ENCODE assay signal across 20 cellular contexts in genomic region chr22:34102633-34103032, GRCh38.
A peak's percentile ranks its signal among the peaks of the same experiment; 100 is the strongest.
DNase-seq lines count a peak whose midpoint lies in the region; ATAC-seq, FAIRE-seq and TF ChIP-seq lines count a peak whose summit lies in the region.
"Had no signal": no experiment of that assay in that cellular context is flagged by ENCODE, and none has a peak within 500 bp of the region (broad histone marks: within the 10 kb centered on the region; RNA-seq: fewer than 3 reads in every experiment).

No MANE protein-coding gene starts in this region.

- intact Hi-C loops in HepG2 (cut with micrococcal nuclease; ENCODE audit: unreplicated experiment) (no loop called here), right lobe of liver (cut with DNase I) (loop anchor here in 1 of 2 donors (10.0 kb wide), 1 partner anchor 168 kb away; no protein-coding TSS in a partner anchor)

- ATAC-seq in HepG2 (no peak), right lobe of liver (no peak), GM19023 (IDR thresholded peaks at IDR 0.05; ENCODE audit: unreplicated experiment) (no peak), GM21529 (IDR thresholded peaks at IDR 0.05; ENCODE audit: unreplicated experiment) (no peak)
- ATAC-seq: Right ventricle myocardium inferior had no signal

- no peak overlapping the region for H3K14ac ChIP-seq in H1 (ENCODE audit: insufficient read length)

- no peak overlapping the region for H2BK12ac ChIP-seq in H1 (ENCODE audit: low read depth, low read length)

- WGBS in HepG2 (ENCODE audit: low lambda C conversion rate), result 40% methylated on average over 2 of the region's 5 CpGs
- 43% methylated on average over 2 of the region's 5 CpGs for WGBS in right lobe of liver (ENCODE audit: insufficient coverage, low coverage, low lambda C conversion rate, missing lambda C conversion rate)
- WGBS in H1 (ENCODE audit: extremely low coverage in 1 of 2, insufficient coverage in 1 of 2, insufficient read length in 1 of 2, insufficient replicate concordance in 2 of 2, low coverage in 1 of 2, low lambda C conversion rate in 2 of 2, missing lambda C conversion rate in 1 of 2), 2 experiments, result 77% methylated on average over 2 of the region's 5 CpGs; no CpG with 5 or more reads in 1 of the 2 experiments
- 70 to 76% (median 74%) methylated on average over 5 of the region's 5 CpGs for WGBS in small intestine, 3 donors

- H4K5ac ChIP-seq in H1 (ENCODE audit: insufficient read length, low read depth, low read length), result no peak overlapping the region

- no peaks in the 10 kb centered on the region for H3K36me3 ChIP-seq in HepG2 (replicated peaks in 1 of 2; ENCODE audit: control insufficient read depth in 1 of 2, insufficient read depth in 2 of 2, low read length in 2 of 2)
- no peaks in the 10 kb centered on the region for H3K36me3 ChIP-seq in right lobe of liver
- H3K36me3 ChIP-seq in H1 (ENCODE audit: control insufficient read depth in 2 of 4, insufficient read depth in 4 of 4, low read length in 3 of 4), result no peaks in the 10 kb centered on the region
- H3K36me3 ChIP-seq in small intestine (ENCODE audit: control insufficient read depth in 2 of 2, insufficient read depth in 2 of 2, low read length in 2 of 2), result no peaks in the 10 kb centered on the region
- H3K36me3 ChIP-seq: BLaER1 treated with 17β-estradiol and CSF1 and Interleukin-3, amounts not matched to agents 10 nM and 100 nM had no signal

- TF ChIP-seq RAD21 in HepG2 (CRISPR knock-in tag; IDR thresholded peaks at IDR 0.05), result no peak
- TF ChIP-seq RAD21 in H1 (IDR thresholded peaks at IDR 0.05 in 1 of 2, conservative IDR thresholded peaks at IDR 0.05 in 1 of 2; ENCODE audit: low read depth in 2 of 2, low read length in 2 of 2), result no peak

- no peak for FAIRE-seq in HepG2 (lab: Jason Lieb, UNC)
- no peak for FAIRE-seq in H1 (lab: Jason Lieb, UNC)
- FAIRE-seq in small intestine (lab: Jason Lieb, UNC), result no peak
- FAIRE-seq: D721Med had no signal

- no peak overlapping the region for H3K27ac ChIP-seq in HepG2 (ENCODE audit: extremely low read length, insufficient read depth, low read length)
- no peak overlapping the region for H3K27ac ChIP-seq in right lobe of liver
- H3K27ac ChIP-seq in H1 (ENCODE audit: low read depth, low read length), result no peak overlapping the region
- no peak overlapping the region for H3K27ac ChIP-seq in small intestine (ENCODE audit: low read depth in 1 of 2, low read length in 1 of 2)
- H3K27ac ChIP-seq: 22Rv1; BLaER1 treated with 17β-estradiol and CSF1 and Interleukin-3, amounts not matched to agents 10 nM and 100 nM; SK-N-MC had no signal

- POLR2A ChIA-PET in HepG2 (lab: Yijun Ruan, JAX), result no interaction called here
- POLR2A ChIA-PET in H1 (lab: Charles Lee; ENCODE audit: partially characterized antibody), result no interaction called here

- H2AK5ac ChIP-seq in H1 (ENCODE audit: low read depth, low read length), result no peak overlapping the region

- H2AFZ ChIP-seq in HepG2 (ENCODE audit: low read length), result no peak overlapping the region
- no peak overlapping the region for H2AFZ ChIP-seq in H1 (ENCODE audit: low read length)

- H3K4me3 ChIP-seq in HepG2 (replicated peaks in 1 of 3; ENCODE audit: insufficient read depth in 1 of 3, low read depth in 2 of 3, low read length in 3 of 3) (no peak overlapping the region), right lobe of liver (no peak overlapping the region), H1 (ENCODE audit: extremely low read depth in 1 of 4, insufficient read depth in 2 of 4, low read depth in 3 of 4, low read length in 4 of 4) (no peak overlapping the region), small intestine (ENCODE audit: low read depth in 1 of 2, low read length in 2 of 2) (no peak overlapping the region)
- H3K4me3 ChIP-seq: BLaER1 treated with 17β-estradiol and CSF1 and Interleukin-3, amounts not matched to agents 10 nM and 100 nM; SK-N-MC had no signal

- H2BK5ac ChIP-seq in H1 (ENCODE audit: low read depth, low read length), result no peak overlapping the region

- no peak overlapping the region for H2BK20ac ChIP-seq in H1 (ENCODE audit: low read length)

- no peak for TF ChIP-seq POLR2A in HepG2 (IDR thresholded peaks at IDR 0.05; ENCODE audit: insufficient read depth in 1 of 2, low read depth in 2 of 2, low read length in 2 of 2)
- TF ChIP-seq POLR2A in right lobe of liver (IDR thresholded peaks at IDR 0.05), result no peak
- no peak for TF ChIP-seq POLR2A in H1 (IDR thresholded peaks at IDR 0.05; ENCODE audit: control extremely low read depth in 1 of 2, low read depth in 2 of 2, low read length in 2 of 2)

- no peak overlapping the region for H2BK15ac ChIP-seq in H1 (ENCODE audit: low read length)

- no peak overlapping the region for H3K9ac ChIP-seq in HepG2 (ENCODE audit: insufficient read depth, low read depth, low read length)
- no peak overlapping the region for H3K9ac ChIP-seq in H1 (replicated peaks in 1 of 4; ENCODE audit: extremely low read depth in 1 of 4, low read depth in 3 of 4, low read length in 3 of 4)
- H3K9ac ChIP-seq: BLaER1 treated with 17β-estradiol and CSF1 and Interleukin-3, amounts not matched to agents 10 nM and 100 nM had no signal

- BruUV-seq in HepG2 (replicated peaks; lab: Mats Ljungman, UMichigan), result no TSS peak

- no peak overlapping the region for H3K23ac ChIP-seq in H1 (ENCODE audit: insufficient read length)

- no peak overlapping the region for H3K4ac ChIP-seq in H1 (replicated peaks; ENCODE audit: insufficient read length, low read depth, low read length)

- H3K56ac ChIP-seq in H1 (replicated peaks; ENCODE audit: insufficient read length, low read depth, low read length), result no peak overlapping the region

- H3K4me2 ChIP-seq in HepG2 (ENCODE audit: low read depth, low read length) (no peak overlapping the region), H1 (ENCODE audit: insufficient read depth in 1 of 2, low read depth in 2 of 2, low read length in 2 of 2) (no peak overlapping the region)
- H3K4me2 ChIP-seq: BLaER1 treated with 17β-estradiol and CSF1 and Interleukin-3, amounts not matched to agents 10 nM and 100 nM had no signal

- no peak overlapping the region for H3K18ac ChIP-seq in H1 (ENCODE audit: extremely low read depth, low read length)

- H3K4me1 ChIP-seq in HepG2 (ENCODE audit: insufficient read depth, low read length) (no peaks in the 10 kb centered on the region), right lobe of liver (no peaks in the 10 kb centered on the region), H1 (replicated peaks in 1 of 4; ENCODE audit: control insufficient read depth in 3 of 4, insufficient read depth in 4 of 4, low read length in 3 of 4) (peaks cover 0 to 2% (median 0%) of the 10 kb centered on the region in 4 experiments; a peak in 3 of 7 replicates), small intestine (ENCODE audit: control insufficient read depth in 2 of 2, insufficient read depth in 1 of 2, low read depth in 1 of 2, low read length in 1 of 2) (no peaks in the 10 kb centered on the region)

- H4K91ac ChIP-seq in H1 (replicated peaks; ENCODE audit: insufficient read length, low read length), result no peak overlapping the region

- DNase-seq in HepG2 (ENCODE audit: low spot score) (no peak), right lobe of liver (no peak), H1 (ENCODE audit: low read depth in 1 of 2, low spot score in 2 of 2) (no peak), left kidney (ENCODE audit: low read depth, low spot score) (peak; percentile 79), GF-D8 (lab: John Stamatoyannopoulos, UW) (no peak), small intestine (no peak)
- DNase-seq: CD8-positive, alpha-beta memory T cell; DMS79; H7; NCI-H1436 treated with DMSO at 0.1 percent for 48 hours; NCI-H2081; NCI-H510A; NCI-H82 had no signal

- H3K79me2 ChIP-seq in HepG2 (ENCODE audit: insufficient read depth, low read length) (no peaks in the 10 kb centered on the region), H1 (ENCODE audit: control insufficient read depth in 1 of 2, insufficient read depth in 2 of 2, low read length in 2 of 2) (no peaks in the 10 kb centered on the region)

- H4K20me1 ChIP-seq in HepG2 (ENCODE audit: insufficient read depth, low read length), result no peaks in the 10 kb centered on the region
- no peaks in the 10 kb centered on the region for H4K20me1 ChIP-seq in H1 (replicated peaks in 1 of 2; ENCODE audit: control insufficient read depth in 1 of 2, insufficient read depth in 2 of 2, low read length in 2 of 2)
- H4K20me1 ChIP-seq: BLaER1 treated with 17β-estradiol and CSF1 and Interleukin-3, amounts not matched to agents 10 nM and 100 nM had no signal

- no peak for TF ChIP-seq CTCF in HepG2 (CRISPR knock-in tag; IDR thresholded peaks at IDR 0.05)
- no peak for TF ChIP-seq CTCF in right lobe of liver (IDR thresholded peaks at IDR 0.05)
- TF ChIP-seq CTCF in H1 (IDR thresholded peaks at IDR 0.05; ENCODE audit: control extremely low read depth in 1 of 3, insufficient read depth in 1 of 3, low read depth in 1 of 3, low read length in 3 of 3), result no peak

- CTCF ChIA-PET in HepG2 (lab: Yijun Ruan, JAX; ENCODE audit: low intra/inter-chr PET ratio, low total read pairs), result no interaction called here
- CTCF ChIA-PET in H1 (lab: Charles Lee; ENCODE audit: partially characterized antibody), result interaction anchor here (1.0 kb wide), 1 partner anchor 8 kb away, joined by 4 read pairs; no protein-coding TSS in a partner anchor

- H3K27me3 ChIP-seq in HepG2 (ENCODE audit: control insufficient read depth in 1 of 2, insufficient read depth in 2 of 2, low read length in 2 of 2), result peaks cover 0 to 4% of the 10 kb centered on the region in 2 experiments; a peak in 2 of 5 replicates
- H3K27me3 ChIP-seq in right lobe of liver, result no peaks in the 10 kb centered on the region
- H3K27me3 ChIP-seq in H1 (replicated peaks in 1 of 4; ENCODE audit: control insufficient read depth in 3 of 4, extremely low read depth in 1 of 4, insufficient read depth in 3 of 4, low read length in 3 of 4), result no peaks in the 10 kb centered on the region; a peak in 1 of 7 replicates
- H3K27me3 ChIP-seq in small intestine (ENCODE audit: control insufficient read depth in 2 of 2, insufficient read depth in 2 of 2, low read length in 2 of 2), result peaks cover 0 to under 1% of the 10 kb centered on the region in 2 donors
- H3K27me3 ChIP-seq: BLaER1 treated with 17β-estradiol and CSF1 and Interleukin-3, amounts not matched to agents 10 nM and 100 nM had no signal

- TF ChIP-seq EP300 in HepG2 (IDR thresholded peaks at IDR 0.05; ENCODE audit: low read depth in 2 of 2, low read length in 2 of 2), result no peak
- TF ChIP-seq EP300 in HepG2 (CRISPR knock-in tag; IDR thresholded peaks at IDR 0.05; ENCODE audit: borderline replicate concordance), result no peak
- TF ChIP-seq EP300 in H1 (IDR thresholded peaks at IDR 0.05; ENCODE audit: borderline replicate concordance in 1 of 2, low read depth in 2 of 2, low read length in 2 of 2), result no peak

- no peak overlapping the region for H2BK120ac ChIP-seq in H1 (replicated peaks; ENCODE audit: low read depth, low read length)

- in situ Hi-C loops in HepG2 (cut with HindIII; ENCODE audit: extremely low pct_ligation_motif_present, low pct_unique_long_range_greater_than_20kb), result no loop called here

- no peaks in the 10 kb centered on the region for H3K79me1 ChIP-seq in H1 (ENCODE audit: low read depth, low read length)

- H3K23me2 ChIP-seq in H1 (ENCODE audit: low read depth, low read length), result no peaks in the 10 kb centered on the region

- H3K9me3 ChIP-seq in HepG2 (ENCODE audit: low read length) (no peaks in the 10 kb centered on the region), right lobe of liver (no peaks in the 10 kb centered on the region), H1 (ENCODE audit: insufficient read depth in 2 of 2, low read depth in 1 of 2, low read length in 1 of 2) (no peaks in the 10 kb centered on the region), small intestine (ENCODE audit: control insufficient read depth, low read depth) (no peaks in the 10 kb centered on the region)

- H4K8ac ChIP-seq in H1 (ENCODE audit: extremely low read depth, insufficient read depth, low read length), result no peak overlapping the region

Comparison
In these comparisons a context has a peak if more than half of its experiments do, and no peak if none do; other contexts are left out.
1. Of the 41 proteins assayed by ChIP-seq in both HepG2 and H1: peak only in HepG2: none; only in H1: MAX; in both: none; in neither: 40.